In the genomic region with DNA sequence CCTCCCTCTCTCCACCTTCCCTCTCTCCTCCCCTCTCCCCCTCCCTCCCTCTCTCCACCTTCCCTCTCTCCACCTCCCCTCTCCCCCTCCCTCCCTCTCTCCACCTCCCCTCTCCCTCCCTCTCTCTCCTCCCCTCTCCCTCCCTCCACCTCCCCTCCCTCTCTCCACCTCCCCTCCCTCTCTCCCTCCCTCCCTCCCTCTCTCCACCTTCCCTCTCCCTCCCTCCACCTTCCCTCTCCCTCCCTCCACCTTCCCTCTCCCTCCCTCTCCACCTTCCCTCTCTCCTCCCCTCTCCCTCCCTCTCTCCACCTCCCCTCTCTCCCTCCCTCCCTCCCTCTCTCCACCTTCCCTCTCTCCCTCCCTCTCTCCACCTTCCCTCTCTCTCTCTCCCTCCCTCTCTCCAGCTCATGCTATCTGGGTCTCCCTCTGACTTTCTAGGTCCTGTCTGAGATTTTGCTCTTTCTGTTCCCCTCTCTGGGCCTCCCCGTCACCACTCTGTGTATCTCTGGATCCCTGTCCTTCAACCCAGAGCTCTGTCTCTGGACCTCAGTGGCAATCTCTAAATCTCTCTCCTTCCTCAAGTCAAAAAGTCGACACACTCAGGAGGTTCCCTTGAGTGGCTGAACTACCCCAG, we compare ENCODE assay signal across 22 cellular contexts. TPM values are rescaled to one million over a fixed set of nuclear protein-coding genes. Genes with fewer than 3 reads are reported as not detected.
A peak's percentile ranks its signal among the peaks of the same experiment; 100 is the strongest.
DNase-seq lines count a peak whose midpoint lies in the region; ATAC-seq and TF ChIP-seq lines count a peak whose summit lies in the region.
"Had no signal": no experiment of that assay in that cellular context is flagged by ENCODE, and none has a peak within 500 bp of the region (broad histone marks: within the 10 kb centered on the region; RNA-seq: fewer than 3 reads in every experiment).

No MANE protein-coding gene starts in this region.

- H3K27ac Mint-ChIP-seq in activated CD4-positive, alpha-beta T cell treated with anti-CD3 and anti-CD28 coated beads, Interleukin-2, amount 10 ng/mL, durations not matched to agents 24 days and 14 days: no peak overlapping the region
- H3K27ac Mint-ChIP-seq in WTC11 (peak overlapping the region; percentile 54), endothelial cell (ENCODE audit: unreplicated experiment) (peak overlapping the region; percentile 79)
- H3K27ac Mint-ChIP-seq: activated B cell treated with CpG ODN at 0.5 μM for 24 hours had no signal

- H3K4me1 Mint-ChIP-seq in activated CD4-positive, alpha-beta T cell treated with anti-CD3 and anti-CD28 coated beads, Interleukin-2, amount 10 ng/mL, durations not matched to agents 24 days and 14 days: peaks cover 21% of the 10 kb centered on the region
- H3K4me1 Mint-ChIP-seq in WTC11 (peaks cover 20% of the 10 kb centered on the region), endothelial cell (ENCODE audit: unreplicated experiment) (peaks cover 20% of the 10 kb centered on the region)

- intact Hi-C loops in activated CD4-positive, alpha-beta T cell treated with anti-CD3 and anti-CD28 coated beads, Interleukin-2, amount 10 ng/mL, durations not matched to agents 24 days and 14 days (cut with micrococcal nuclease): no loop called here

- no peak overlapping the region for H2BK120ac ChIP-seq in neuronal stem cell (ENCODE audit: low read depth, low read length)

- H3K4me3 ChIP-seq in neuronal stem cell (ENCODE audit: low read length in 2 of 2): no peak overlapping the region
- H3K4me3 ChIP-seq: A549, ovary, PC-9, right atrium auricular region, transverse colon had no signal

- H3K4me3 Mint-ChIP-seq in activated CD4-positive, alpha-beta T cell treated with anti-CD3 and anti-CD28 coated beads, Interleukin-2, amount 10 ng/mL, durations not matched to agents 24 days and 14 days: peak overlapping the region; percentile 1
- H3K4me3 Mint-ChIP-seq in WTC11 (no peak overlapping the region), endothelial cell (ENCODE audit: unreplicated experiment) (peak overlapping the region; percentile 74)
- H3K4me3 Mint-ChIP-seq: activated B cell treated with CpG ODN at 0.5 μM for 24 hours; activated T-cell treated with anti-CD3 and anti-CD28 coated beads, Interleukin-2, amount 50 U/mL, for 4 hours; stimulated activated naive CD8-positive, alpha-beta T cell treated with anti-CD3 and anti-CD28 coated beads, Interleukin-15, amount 100 ng/mL, for 72 hours had no signal

- POLR2A ChIA-PET in WTC11 (lab: Charles Lee): no interaction called here

- no CpG with 5 or more reads among the region's 2 CpGs for WGBS in neuronal stem cell (ENCODE audit: extremely low coverage in 2 of 2, insufficient read length in 2 of 2, insufficient replicate concordance in 1 of 2), 2 donors

- peaks cover 11 to 13% of the 10 kb centered on the region in 2 donors for H3K4me1 ChIP-seq in neuronal stem cell (ENCODE audit: control insufficient read depth in 2 of 2, insufficient read depth in 1 of 2, low read depth in 1 of 2, low read length in 2 of 2)

- no peak overlapping the region for H3K14ac ChIP-seq in neuronal stem cell (ENCODE audit: low read length)

- peak overlapping the region; percentile 8 for H4K8ac ChIP-seq in neuronal stem cell (ENCODE audit: low read depth, low read length)

- peaks cover 3% of the 10 kb centered on the region in 2 donors for H3K9me3 ChIP-seq in neuronal stem cell (replicated peaks in 1 of 2; ENCODE audit: control insufficient read depth in 2 of 2, insufficient read depth in 1 of 2, low read depth in 1 of 2, low read length in 2 of 2)
- H3K9me3 ChIP-seq: A549, ovary, right atrium auricular region, transverse colon had no signal

- peaks cover 10% of the 10 kb centered on the region for H3K36me3 Mint-ChIP-seq in activated CD4-positive, alpha-beta T cell treated with anti-CD3 and anti-CD28 coated beads, Interleukin-2, amount 10 ng/mL, durations not matched to agents 24 days and 14 days (ENCODE audit: low read depth)
- H3K36me3 Mint-ChIP-seq in WTC11 (peaks cover 20% of the 10 kb centered on the region), endothelial cell (ENCODE audit: low read depth, unreplicated experiment) (peaks cover 14% of the 10 kb centered on the region)

- no peak overlapping the region for H3K4ac ChIP-seq in neuronal stem cell (ENCODE audit: low read length)

- no peak overlapping the region for H2AFZ ChIP-seq in neuronal stem cell (ENCODE audit: low read length)
- H2AFZ ChIP-seq: PC-9 had no signal

- peaks cover 11% of the 10 kb centered on the region for H3K79me1 ChIP-seq in neuronal stem cell (ENCODE audit: low read depth, low read length)

- no peak overlapping the region for H2BK15ac ChIP-seq in neuronal stem cell (ENCODE audit: low read length)

- no peak for ATAC-seq in WTC11
- ATAC-seq: activated T-cell treated with anti-CD3 and anti-CD28 coated beads, Interleukin-2, amount 50 U/mL, for 4 hours; stimulated activated naive CD8-positive, alpha-beta T cell treated with anti-CD3 and anti-CD28 coated beads, Interleukin-15, amount 100 ng/mL, for 72 hours had no signal

- H3K18ac ChIP-seq in neuronal stem cell (ENCODE audit: low read length): no peak overlapping the region

- TF ChIP-seq CTCF in WTC11 (IDR thresholded peaks at IDR 0.05) (no peak), endothelial cell (IDR thresholded peaks at IDR 0.05; ENCODE audit: unreplicated experiment) (no peak), GM13977 (IDR thresholded peaks at IDR 0.05; ENCODE audit: extremely low read depth, insufficient read depth, missing control alignments) (no peak)

- H2AK5ac ChIP-seq in neuronal stem cell (ENCODE audit: low read depth, low read length): no peak overlapping the region

- H3K23ac ChIP-seq in neuronal stem cell (ENCODE audit: low read depth, low read length, poor library complexity): no peak overlapping the region

- H3K27me3 ChIP-seq in neuronal stem cell (ENCODE audit: control insufficient read depth in 3 of 3, insufficient read depth in 3 of 3, low read depth in 1 of 3, low read length in 3 of 3): no peaks in the 10 kb centered on the region
- H3K27me3 ChIP-seq: ovary, right atrium auricular region, transverse colon had no signal

- no peaks in the 10 kb centered on the region for H3K27me3 Mint-ChIP-seq in activated CD4-positive, alpha-beta T cell treated with anti-CD3 and anti-CD28 coated beads, Interleukin-2, amount 10 ng/mL, durations not matched to agents 24 days and 14 days
- no peaks in the 10 kb centered on the region for H3K27me3 Mint-ChIP-seq in WTC11 (ENCODE audit: low read depth)
- peaks cover 31% of the 10 kb centered on the region for H3K27me3 Mint-ChIP-seq in endothelial cell (ENCODE audit: unreplicated experiment)
- H3K27me3 Mint-ChIP-seq: activated B cell treated with CpG ODN at 0.5 μM for 24 hours; stimulated activated naive CD8-positive, alpha-beta T cell treated with anti-CD3 and anti-CD28 coated beads, Interleukin-15, amount 100 ng/mL, for 72 hours had no signal

- in situ Hi-C loops in GM13977 (cut with MboI; ENCODE audit: low pct_unique_long_range_greater_than_20kb, low sequenced_read_pairs, unreplicated experiment): no loop called here

- H3K27ac ChIP-seq in neuronal stem cell (replicated peaks; ENCODE audit: low read length) (no peak overlapping the region), substantia nigra (ENCODE audit: low read depth, low read length, poor library complexity, severe bottlenecking) (no peak overlapping the region)
- H3K27ac ChIP-seq: A549, HL-60, ovary, PC-9, right atrium auricular region, transverse colon had no signal

- CTCF ChIA-PET in WTC11 (lab: Charles Lee): no interaction called here

- H2BK12ac ChIP-seq in neuronal stem cell (ENCODE audit: low read length): no peak overlapping the region

- H3K36me3 ChIP-seq in neuronal stem cell (replicated peaks in 1 of 2; ENCODE audit: control insufficient read depth in 2 of 2, insufficient read depth in 2 of 2, low read length in 2 of 2): peaks cover 18 to 32% of the 10 kb centered on the region in 2 donors
- H3K36me3 ChIP-seq: ovary had no signal

- no peak overlapping the region for H4K91ac ChIP-seq in neuronal stem cell (ENCODE audit: low read depth, low read length, poor library complexity)

- H3K9me3 Mint-ChIP-seq in activated CD4-positive, alpha-beta T cell treated with anti-CD3 and anti-CD28 coated beads, Interleukin-2, amount 10 ng/mL, durations not matched to agents 24 days and 14 days: no peaks in the 10 kb centered on the region
- H3K9me3 Mint-ChIP-seq in WTC11 (no peaks in the 10 kb centered on the region), endothelial cell (ENCODE audit: unreplicated experiment) (no peaks in the 10 kb centered on the region)
- H3K9me3 Mint-ChIP-seq: activated B cell treated with CpG ODN at 0.5 μM for 24 hours; activated T-cell treated with anti-CD3 and anti-CD28 coated beads, Interleukin-2, amount 50 U/mL, for 4 hours; stimulated activated naive CD8-positive, alpha-beta T cell treated with anti-CD3 and anti-CD28 coated beads, Interleukin-15, amount 100 ng/mL, for 72 hours had no signal

- no peak for DNase-seq in activated CD4-positive, alpha-beta T cell treated with anti-CD3 and anti-CD28 coated beads, Interleukin-2, amount 10 ng/mL, durations not matched to agents 24 days and 14 days
- no peak for DNase-seq in activated CD4-positive, alpha-beta T cell treated with anti-CD3 and anti-CD28 coated beads, Interleukin-2, amount 50 U/mL, for 4 hours
- no peak for DNase-seq in WTC11 (ENCODE audit: low spot score)
- no peak for DNase-seq in endothelial cell (ENCODE audit: low spot score)
- no peak for DNase-seq in neuronal stem cell (ENCODE audit: low spot score)
- DNase-seq in GM13977 (ENCODE audit: low spot score): no peak
- DNase-seq in OCI-M2 (lab: John Stamatoyannopoulos, UW; ENCODE audit: unreplicated experiment): no peak
- DNase-seq in substantia nigra (lab: John Stamatoyannopoulos, UW): no peak
- DNase-seq: activated B cell treated with CpG ODN at 0.5 μM for 24 hours; activated CD8-positive, alpha-beta memory T cell treated with anti-CD3 and anti-CD28 coated beads for 24 hours; activated naive CD4-positive, alpha-beta T cell treated with anti-CD3 and anti-CD28 coated beads, Interleukin-2, amount 50 U/mL, for 16 hours; activated T-cell treated with anti-CD3 and anti-CD28 coated beads, Interleukin-2, amount 50 U/mL, for 4 hours; effector CD4-positive, alpha-beta T cell; NCI-H1048; ovary; stimulated activated CD4-positive, alpha-beta T cell treated with anti-CD3 and anti-CD28 coated beads, Interleukin-4, amount 100 ng/mL, for 4 hours; stimulated activated naive CD8-positive, alpha-beta T cell treated with anti-CD3 and anti-CD28 coated beads, Interleukin-15, amount 100 ng/mL, for 72 hours; transverse colon had no signal

- peak overlapping the region; percentile 66 for H3K9ac ChIP-seq in neuronal stem cell (ENCODE audit: low read depth, low read length, poor library complexity)

- no peak overlapping the region for H2BK5ac ChIP-seq in neuronal stem cell (ENCODE audit: low read length)

- H3K4me2 ChIP-seq in neuronal stem cell (ENCODE audit: insufficient read depth, low read length, poor library complexity, severe bottlenecking): no peak overlapping the region
- H3K4me2 ChIP-seq: A549, PC-9 had no signal

RNA-seq across cellular contexts. Expression of a gene that starts 3.5 kb away (rescaled TPM):
- 64.5 and 73.4 TPM in 2 replicates for total RNA-seq in activated CD4-positive, alpha-beta T cell treated with anti-CD3 and anti-CD28 coated beads, Interleukin-2, amount 10 ng/mL, durations not matched to agents 24 days and 14 days
- 90.7 to 96.8 TPM (median 93.3 TPM) in 3 replicates for total RNA-seq in WTC11 (2021)
- total RNA-seq in endothelial cell (ENCODE audit: unreplicated experiment): 62.2 TPM
- 63.9 TPM for polyA plus RNA-seq in neuronal stem cell (2013, experiment 1 of 2)
- 63.3 TPM for polyA plus RNA-seq in neuronal stem cell (2013, experiment 2 of 2)

RNA-seq across cellular contexts. Expression of a gene that starts 18.5 kb away (rescaled TPM):
- total RNA-seq in activated CD4-positive, alpha-beta T cell treated with anti-CD3 and anti-CD28 coated beads, Interleukin-2, amount 10 ng/mL, durations not matched to agents 24 days and 14 days: 110 and 115 TPM in 2 replicates
- 82.3 to 92.8 TPM (median 89.5 TPM) in 3 replicates for total RNA-seq in WTC11 (2021)
- 71.7 TPM for total RNA-seq in endothelial cell (ENCODE audit: unreplicated experiment)
- 55.5 TPM for polyA plus RNA-seq in neuronal stem cell (2013, experiment 1 of 2)
- polyA plus RNA-seq in neuronal stem cell (2013, experiment 2 of 2): 57.0 TPM

RNA-seq across cellular contexts. Expression of a gene that starts 18.6 kb away (rescaled TPM):
- 31.0 and 33.7 TPM in 2 replicates for total RNA-seq in activated CD4-positive, alpha-beta T cell treated with anti-CD3 and anti-CD28 coated beads, Interleukin-2, amount 10 ng/mL, durations not matched to agents 24 days and 14 days
- total RNA-seq in WTC11 (2021) (20.5 to 24.6 TPM (median 24.2 TPM) in 3 replicates), endothelial cell (ENCODE audit: unreplicated experiment) (24.8 TPM)
- 13.8 TPM for polyA plus RNA-seq in neuronal stem cell (2013, experiment 1 of 2)
- 14.2 TPM for polyA plus RNA-seq in neuronal stem cell (2013, experiment 2 of 2)

RNA-seq across cellular contexts. Expression of a gene that starts 25.4 kb away (rescaled TPM):
- total RNA-seq in activated CD4-positive, alpha-beta T cell treated with anti-CD3 and anti-CD28 coated beads, Interleukin-2, amount 10 ng/mL, durations not matched to agents 24 days and 14 days: 4.6 and 5.7 TPM in 2 replicates
- total RNA-seq in WTC11 (2021) (4.6 to 5.4 TPM (median 4.9 TPM) in 3 replicates), endothelial cell (ENCODE audit: unreplicated experiment) (3.4 TPM)
- polyA plus RNA-seq in neuronal stem cell (2013, experiment 1 of 2): 5.6 TPM
- 5.8 TPM for polyA plus RNA-seq in neuronal stem cell (2013, experiment 2 of 2)

RNA-seq across cellular contexts. Expression of a gene that starts 31.4 kb away (rescaled TPM):
- 105 and 131 TPM in 2 replicates for total RNA-seq in activated CD4-positive, alpha-beta T cell treated with anti-CD3 and anti-CD28 coated beads, Interleukin-2, amount 10 ng/mL, durations not matched to agents 24 days and 14 days
- total RNA-seq in WTC11 (2021) (181 to 203 TPM (median 203 TPM) in 3 replicates), endothelial cell (ENCODE audit: unreplicated experiment) (126 TPM)
- polyA plus RNA-seq in neuronal stem cell (2013, experiment 1 of 2): 777 TPM
- 754 TPM for polyA plus RNA-seq in neuronal stem cell (2013, experiment 2 of 2)
